21 cellular contexts compared by ENCODE assay signal in the genomic region with DNA sequence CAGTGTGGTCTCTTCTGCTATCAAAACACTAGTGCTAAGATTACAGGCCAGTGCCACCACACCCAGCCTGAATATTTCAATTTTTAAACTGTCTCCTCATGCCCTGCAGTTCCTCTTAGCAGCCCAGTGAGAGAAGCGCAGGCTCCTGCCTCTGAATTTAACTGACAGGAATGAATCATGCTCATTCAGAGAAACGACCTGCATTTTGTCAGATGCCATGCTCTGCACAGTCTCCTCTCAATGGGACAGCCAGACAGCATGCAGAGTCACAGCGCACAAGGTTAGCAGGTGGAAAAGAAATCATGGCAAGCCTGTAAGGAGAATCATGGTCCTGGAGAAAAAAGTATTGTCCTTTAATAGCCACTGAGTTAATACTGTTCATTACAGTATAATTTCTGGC.
"Had no signal": no experiment of that assay in that cellular context is flagged by ENCODE, and none has a peak within 500 bp of the region (broad histone marks: within the 10 kb centered on the region; RNA-seq: fewer than 3 reads in every experiment).

No MANE protein-coding gene starts in this region.

- ATAC-seq: Panc1, PC-3 had no signal

- H3K4me3 ChIP-seq: SJCRH30, SK-N-MC had no signal

- H3K27me3 ChIP-seq: SJCRH30 had no signal

- H3K9me3 ChIP-seq: SJCRH30 had no signal

- H3K4me1 ChIP-seq: SJCRH30 had no signal

- H3K27ac ChIP-seq: RWPE1, SJCRH30, SK-N-MC had no signal

- H3K36me3 ChIP-seq: SJCRH30 had no signal

- DNase-seq: KBM-7, NCI-H1092 treated with DMSO at 0.1 percent for 48 hours, NCI-H1417, NCI-H1436 treated with DMSO at 0.1 percent for 48 hours, NCI-H1694, NCI-H187 treated with DMSO at 0.1 percent for 48 hours, NCI-H2081, NCI-H2171, NCI-H226, NCI-H446, NCI-H510A, NCI-H524 treated with DMSO at 0.1 percent for 48 hours, NCI-H69, NCI-H774, PC-3, SHP77 treated with DMSO at 0.1 percent for 48 hours, SJCRH30, T-helper 2 cell had no signal
